13 cellular contexts compared by ENCODE assay signal in genomic region chr3:16140116-16140893, GRCh38. TPM values are rescaled to one million over a fixed set of nuclear protein-coding genes. Genes with fewer than 3 reads are reported as not detected.
DNase-seq lines count a peak whose midpoint lies in the region; ATAC-seq and TF ChIP-seq lines count a peak whose summit lies in the region.
"Had no signal": no experiment of that assay in that cellular context is flagged by ENCODE, and none has a peak within 500 bp of the region (broad histone marks: within the 10 kb centered on the region; RNA-seq: fewer than 3 reads in every experiment).

No MANE protein-coding gene starts in this region.

- H3K4me3 ChIP-seq in psoas muscle = no peak overlapping the region
- H3K4me3 ChIP-seq: GM12878 had no signal

- no peaks in the 10 kb centered on the region for H3K27me3 ChIP-seq in psoas muscle (ENCODE audit: insufficient read depth in 3 of 3, low read length in 2 of 3)
- H3K27me3 ChIP-seq: BE2C had no signal

- H3K27ac ChIP-seq in angular gyrus (ENCODE audit: low read depth, low read length) (peak overlapping the region; percentile 34), psoas muscle (peak overlapping the region; percentile 66)

- H3K4me1 ChIP-seq in psoas muscle = peaks cover 15% of the 10 kb centered on the region
- H3K4me1 ChIP-seq: BE2C had no signal

- intact Hi-C loops in psoas muscle (cut with DNase I) (no loop called here), left colon (cut with DNase I, micrococcal nuclease) (no loop called here)

- peaks cover 3% of the 10 kb centered on the region for H3K9me3 ChIP-seq in psoas muscle
- H3K9me3 ChIP-seq: BE2C had no signal

- H3K36me3 ChIP-seq in psoas muscle (ENCODE audit: insufficient read depth in 1 of 2, low read depth in 1 of 2) = no peaks in the 10 kb centered on the region
- H3K36me3 ChIP-seq: BE2C had no signal

- ATAC-seq in psoas muscle (peak in 3 of 4 donors; percentile 21 to 58 (median 31)), HG02840 (IDR thresholded peaks at IDR 0.05; ENCODE audit: low FRiP score, unreplicated experiment) (no peak), left colon (no peak), GM18502 (IDR thresholded peaks at IDR 0.05; ENCODE audit: poor library complexity, unreplicated experiment) (no peak)
- ATAC-seq: GM12878 had no signal

- DNase-seq in AG08395 (ENCODE audit: low spot score) (peak; percentile 49), foreskin melanocyte (peak; percentile 32), psoas muscle (peak; percentile 43 to 69), left colon (no peak), T-helper 9 cell (no peak)
- DNase-seq: activated CD4-positive, alpha-beta memory T cell treated with anti-CD3 and anti-CD28 coated beads, Interleukin-2, amount 10 ng/mL, durations not matched to agents 7 days and 5 days; BE2C; GOT3; NCI-H187 had no signal

- TF ChIP-seq CTCF in psoas muscle (IDR thresholded peaks at IDR 0.05) = no peak

- WGBS in psoas muscle, 3 donors = 69 to 77% (median 72%) methylated on average over 6 of the region's 6 CpGs

RNA-seq across cellular contexts. Expression of gene GALNT15, which starts 34.2 kb away (rescaled TPM):
- total RNA-seq in psoas muscle = 10 to 100 TPM in 3 of 4 donors, 1 to 10 TPM in 1; 5.5 to 50.6 (median 24.1) TPM
- polyA plus RNA-seq in psoas muscle = 10 to 100 TPM; 16.2 to 29.6 (median 25.8) TPM
- total RNA-seq in left colon = 10 to 100 TPM; 11.1 to 15.4 TPM
- total RNA-seq: activated CD4-positive, alpha-beta memory T cell treated with anti-CD3 and anti-CD28 coated beads, Interleukin-2, amount 10 ng/mL, durations not matched to agents 7 days and 5 days had no signal

Comparison
In these comparisons a context has a peak if more than half of its experiments do, and no peak if none do; other contexts are left out.
1. DNase-seq: peak in AG08395 (single experiment), foreskin melanocyte (single experiment) and psoas muscle (2 of 2); none in left colon (0 of 2) and T-helper 9 cell (single experiment).
2. ATAC-seq: peak in psoas muscle (3 of 4); none in HG02840 (single experiment), left colon (single experiment) and GM18502 (single experiment).